In genomic region chr14:49089078-49089477, GRCh38 we compare ENCODE assay signal across 2 cellular contexts.
TF ChIP-seq lines count a peak whose summit lies in the region.

No MANE protein-coding gene starts in this region.

TF ChIP-seq in A549, 52 proteins besides CTCF, POLR2A, EP300 and RAD21:
- TF ChIP-seq BCL3 (IDR thresholded peaks at IDR 0.05) (no peak), FOSB (CRISPR knock-in tag; IDR thresholded peaks at IDR 0.05) (no peak), HOXB13 (CRISPR knock-in tag; IDR thresholded peaks at IDR 0.05; ENCODE audit: low read depth) (no peak), NFE2L2 (conservative IDR thresholded peaks at IDR 0.05; ENCODE audit: low read length) (0 out of 2 replicates have a peak, but pooled peaks have one; percentile 36), HOXB5 (CRISPR knock-in tag; IDR thresholded peaks at IDR 0.05) (no peak), MAFK (IDR thresholded peaks at IDR 0.05; ENCODE audit: partially characterized antibody) (peak; percentile 88), FOXS1 (CRISPR knock-in tag; IDR thresholded peaks at IDR 0.05) (no peak), REST (IDR thresholded peaks at IDR 0.05) (no peak)
- TF ChIP-seq, protein P1, sequence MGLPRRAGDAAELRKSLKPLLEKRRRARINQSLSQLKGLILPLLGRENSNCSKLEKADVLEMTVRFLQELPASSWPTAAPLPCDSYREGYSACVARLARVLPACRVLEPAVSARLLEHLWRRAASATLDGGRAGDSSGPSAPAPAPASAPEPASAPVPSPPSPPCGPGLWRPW (IDR thresholded peaks at IDR 0.05), result no peak

TF ChIP-seq in K562, 482 proteins besides CTCF, POLR2A, EP300 and RAD21 (continued from another document):
- peak; percentile 79 for TF ChIP-seq MAFF (IDR thresholded peaks at IDR 0.05; ENCODE audit: low read length)
